8 cellular contexts compared by ENCODE assay signal in genomic region chr16:30445149-30445407, GRCh38. TPM values are rescaled to one million over a fixed set of nuclear protein-coding genes. Genes with fewer than 3 reads are reported as not detected.
DNase-seq lines count a peak whose midpoint lies in the region; ATAC-seq and TF ChIP-seq lines count a peak whose summit lies in the region.

No MANE protein-coding gene starts in this region.

- peak overlapping the region; percentile 55 for H3K27ac Mint-ChIP-seq in T-helper 1 cell treated with Interleukin-12 subunit alpha and Interleukin-12 subunit beta and Interleukin-4 antibody, amounts not matched to agents 30 μg/mL and 1 μg/mL, for 36 hours

- peaks cover 44% of the 10 kb centered on the region for H3K4me1 Mint-ChIP-seq in T-helper 1 cell treated with Interleukin-12 subunit alpha and Interleukin-12 subunit beta and Interleukin-4 antibody, amounts not matched to agents 30 μg/mL and 1 μg/mL, for 36 hours (ENCODE audit: low read depth)

- DNase-seq in T-helper 1 cell (no peak), WERI-Rb-1 (no peak), substantia nigra (lab: John Stamatoyannopoulos, UW) (no peak), omental fat pad (ENCODE audit: low spot score) (no peak), dermis blood vessel endothelial cell (no peak), hepatic stellate cell (ENCODE audit: low spot score) (no peak)

- H3K9me3 ChIP-seq in WERI-Rb-1 (ENCODE audit: severe bottlenecking) (peaks cover 7% of the 10 kb centered on the region), iPS-15b (ENCODE audit: control insufficient read depth, insufficient read depth, low read length) (no peaks in the 10 kb centered on the region)

- no peaks in the 10 kb centered on the region for H3K9me3 Mint-ChIP-seq in T-helper 1 cell treated with Interleukin-12 subunit alpha and Interleukin-12 subunit beta and Interleukin-4 antibody, amounts not matched to agents 30 μg/mL and 1 μg/mL, for 36 hours

- peak overlapping the region; percentile 77 for H3K27ac ChIP-seq in WERI-Rb-1
- H3K27ac ChIP-seq in substantia nigra (ENCODE audit: low read depth, low read length, poor library complexity, severe bottlenecking) = peak overlapping the region; percentile 88

- peak overlapping the region; percentile 94 for H3K4me3 Mint-ChIP-seq in T-helper 1 cell treated with Interleukin-12 subunit alpha and Interleukin-12 subunit beta and Interleukin-4 antibody, amounts not matched to agents 30 μg/mL and 1 μg/mL, for 36 hours

- no peak for ATAC-seq in omental fat pad (ENCODE audit: low FRiP score)

- no peaks in the 10 kb centered on the region for H3K27me3 Mint-ChIP-seq in T-helper 1 cell treated with Interleukin-12 subunit alpha and Interleukin-12 subunit beta and Interleukin-4 antibody, amounts not matched to agents 30 μg/mL and 1 μg/mL, for 36 hours (ENCODE audit: low read depth)

- peaks cover 26% of the 10 kb centered on the region for H3K36me3 Mint-ChIP-seq in T-helper 1 cell treated with Interleukin-12 subunit alpha and Interleukin-12 subunit beta and Interleukin-4 antibody, amounts not matched to agents 30 μg/mL and 1 μg/mL, for 36 hours (ENCODE audit: low read depth)

- TF ChIP-seq CTCF in WERI-Rb-1 (IDR thresholded peaks at IDR 0.05; ENCODE audit: low read depth, low read length) (no peak), omental fat pad (IDR thresholded peaks at IDR 0.05) (no peak)

- H3K27me3 ChIP-seq in WERI-Rb-1 (ENCODE audit: insufficient read depth, low read depth, severe bottlenecking) (no peaks in the 10 kb centered on the region), iPS-15b (ENCODE audit: control insufficient read depth, insufficient read depth, low read length) (peaks cover 4% of the 10 kb centered on the region)

- peaks cover 3% of the 10 kb centered on the region for H3K4me1 ChIP-seq in iPS-15b (ENCODE audit: control insufficient read depth, insufficient read depth, low read length)

- H3K4me3 ChIP-seq in WERI-Rb-1 (ENCODE audit: low read depth, low read length) = peak overlapping the region; percentile 75
- peak overlapping the region; percentile 93 for H3K4me3 ChIP-seq in iPS-15b (ENCODE audit: low read depth, low read length)

- H3K36me3 ChIP-seq in WERI-Rb-1 = peaks cover 13% of the 10 kb centered on the region
- H3K36me3 ChIP-seq in iPS-15b (ENCODE audit: control insufficient read depth, insufficient read depth, low read length) = peaks cover 2% of the 10 kb centered on the region

- peak overlapping the region; percentile 37 for H3K9ac ChIP-seq in iPS-15b (ENCODE audit: low read depth, low read length)

RNA-seq across cellular contexts. Expression of gene SEPHS2, which starts 0.6 kb away (rescaled TPM):
- total RNA-seq in omental fat pad (10 to 100 TPM; 22.8 to 42.9 (median 32.1) TPM), dermis blood vessel endothelial cell (16.0 and 17.1 TPM in 2 replicates)

RNA-seq across cellular contexts. Expression of gene DCTPP1, which starts 15.2 kb away (rescaled TPM):
- 10 to 100 TPM in 3 of 4 donors, 1 to 10 TPM in 1; 9.8 to 24.0 (median 14.8) TPM for total RNA-seq in omental fat pad
- 61.3 and 61.9 TPM in 2 replicates for total RNA-seq in dermis blood vessel endothelial cell

RNA-seq across cellular contexts. Expression of gene ITGAL, which starts 27.5 kb away (rescaled TPM):
- total RNA-seq in omental fat pad (10 to 100 TPM in 1 of 4 donors, 1 to 10 TPM in 3; 1.5 to 20.2 (median 6.3) TPM), dermis blood vessel endothelial cell (not detected in 2 replicates)

RNA-seq across cellular contexts. Expression of gene ZNF771, which starts 37.7 kb away (rescaled TPM):
- total RNA-seq in omental fat pad (10 to 100 TPM in 2 of 4 donors, 1 to 10 TPM in 2; 8.3 to 13.6 (median 9.9) TPM), dermis blood vessel endothelial cell (14.8 and 21.4 TPM in 2 replicates)

RNA-seq across cellular contexts. Expression of gene ZNF48, which starts 49.9 kb away (rescaled TPM):
- total RNA-seq in omental fat pad = 1 to 10 TPM; 3.4 to 5.4 (median 4.9) TPM
- total RNA-seq in dermis blood vessel endothelial cell = 16.5 and 20.1 TPM in 2 replicates
